Comparison of ENCODE assay signal across 8 cellular contexts in the genomic region with DNA sequence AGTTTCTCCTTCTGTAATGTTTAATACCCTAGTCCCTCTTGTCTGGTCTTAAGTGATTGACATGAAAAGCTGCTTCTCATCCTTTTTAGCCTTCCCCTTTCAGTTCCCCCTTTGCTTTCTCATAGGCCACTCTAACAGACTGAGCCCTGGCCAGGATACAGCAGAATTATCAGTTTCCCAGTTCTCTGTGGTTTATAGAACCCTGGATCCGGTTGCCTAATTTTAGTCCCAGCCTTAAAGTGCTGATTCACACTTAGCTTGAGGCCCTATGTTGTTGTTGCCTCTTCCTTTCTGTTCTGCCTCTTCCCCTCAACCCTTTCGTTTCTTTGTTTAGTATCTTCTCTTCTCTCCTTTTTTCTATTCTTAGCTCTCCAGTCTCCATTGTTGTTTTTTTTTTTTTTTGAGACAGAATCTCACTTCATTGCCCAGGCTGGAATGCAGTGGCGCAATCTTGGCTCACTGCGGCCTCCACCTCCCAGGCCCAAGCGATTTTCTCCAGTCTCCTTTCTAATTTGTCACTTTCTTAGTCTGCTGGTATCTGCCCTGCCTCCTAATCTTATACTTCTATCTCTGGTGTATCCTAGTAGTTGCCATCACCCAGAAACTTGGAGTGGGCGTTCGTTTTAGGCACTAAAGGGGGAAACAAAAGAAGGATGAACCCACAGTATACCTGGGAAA. TPM values are rescaled to one million over a fixed set of nuclear protein-coding genes. Genes with fewer than 3 reads are reported as not detected.
DNase-seq lines count a peak whose midpoint lies in the region; ATAC-seq and TF ChIP-seq lines count a peak whose summit lies in the region.

No MANE protein-coding gene starts in this region.

- H3K27ac Mint-ChIP-seq in activated T-helper 1 cell treated with anti-CD3 and anti-CD28 coated beads, Interleukin-12 subunit alpha, Interleukin-12 subunit beta, Interleukin-2, Interleukin-4 antibody, amounts not matched to agents 30 ng/mL and 10 ng/mL and 1 ng/mL, durations not matched to agents 14 hours and 24 hours and 36 hours, result peak overlapping the region; percentile 89

- ATAC-seq in GM18868 (IDR thresholded peaks at IDR 0.05; ENCODE audit: unreplicated experiment) (peak; percentile 58), upper lobe of right lung (peak; percentile 74)

- H3K4me1 ChIP-seq in A673 (ENCODE audit: insufficient read depth, low read length, poor library complexity, severe bottlenecking) (no peaks in the 10 kb centered on the region), upper lobe of right lung (peaks cover 26% of the 10 kb centered on the region)

- DNase-seq in A673 (ENCODE audit: low spot score) (peak; percentile 23), HuH-7.5 (ENCODE audit: low spot score) (peak; percentile 31), islet precursor cell (peak; percentile 71), upper lobe of right lung (peak; percentile 73), amniotic stem cell (lab: John Stamatoyannopoulos, UW) (no peak), NCI-H1694 (lab: John Stamatoyannopoulos, UW) (no peak)
- peak; percentile 6 for DNase-seq in activated T-helper 1 cell treated with anti-CD3 and anti-CD28 coated beads, Interleukin-12 subunit alpha, Interleukin-12 subunit beta, Interleukin-2, Interleukin-4 antibody, amounts not matched to agents 30 ng/mL and 10 ng/mL and 1 ng/mL, durations not matched to agents 14 hours and 24 hours and 36 hours (ENCODE audit: low spot score)

- no peaks in the 10 kb centered on the region for H3K36me3 ChIP-seq in A673 (ENCODE audit: insufficient read depth, low read length, poor library complexity, severe bottlenecking)
- no peaks in the 10 kb centered on the region for H3K36me3 ChIP-seq in upper lobe of right lung

- intact Hi-C loops in A673 (cut with micrococcal nuclease; ENCODE audit: unreplicated experiment), result no loop called here
- intact Hi-C loops in activated T-helper 1 cell treated with anti-CD3 and anti-CD28 coated beads, Interleukin-12 subunit alpha, Interleukin-12 subunit beta, Interleukin-2, Interleukin-4 antibody, amounts not matched to agents 30 ng/mL and 10 ng/mL and 1 ng/mL, durations not matched to agents 14 hours and 24 hours and 36 hours (cut with micrococcal nuclease), result loop anchor here (10.0 kb wide), 2 partner anchors 562 to 822 kb away; a partner anchor contains a TSS
- intact Hi-C loops in upper lobe of right lung (cut with DNase I), result no loop called here

- POLR2A ChIA-PET in A673 (lab: Charles Lee; ENCODE audit: low non-redundant PET), result interaction anchor here (0.6 kb wide), 1 partner anchor 197 kb away, joined by 4 read pairs; no protein-coding TSS in a partner anchor

- H3K9me3 ChIP-seq in A673 (ENCODE audit: low read depth, low read length, poor library complexity, severe bottlenecking) (no peaks in the 10 kb centered on the region), upper lobe of right lung (no peaks in the 10 kb centered on the region)

- no peaks in the 10 kb centered on the region for H3K9me3 Mint-ChIP-seq in activated T-helper 1 cell treated with anti-CD3 and anti-CD28 coated beads, Interleukin-12 subunit alpha, Interleukin-12 subunit beta, Interleukin-2, Interleukin-4 antibody, amounts not matched to agents 30 ng/mL and 10 ng/mL and 1 ng/mL, durations not matched to agents 14 hours and 24 hours and 36 hours

- H3K4me1 Mint-ChIP-seq in activated T-helper 1 cell treated with anti-CD3 and anti-CD28 coated beads, Interleukin-12 subunit alpha, Interleukin-12 subunit beta, Interleukin-2, Interleukin-4 antibody, amounts not matched to agents 30 ng/mL and 10 ng/mL and 1 ng/mL, durations not matched to agents 14 hours and 24 hours and 36 hours (ENCODE audit: low read depth), result peaks cover 75% of the 10 kb centered on the region

- no TSS peak for BruUV-seq in A673 (replicated peaks; lab: Mats Ljungman, UMichigan)

- no peak overlapping the region for H3K4me3 ChIP-seq in A673 (ENCODE audit: low read depth, low read length, poor library complexity, severe bottlenecking)
- no peak overlapping the region for H3K4me3 ChIP-seq in upper lobe of right lung

- no peaks in the 10 kb centered on the region for H3K27me3 ChIP-seq in A673 (replicated peaks; ENCODE audit: insufficient read depth, low read depth, low read length, poor library complexity)
- no peaks in the 10 kb centered on the region for H3K27me3 ChIP-seq in upper lobe of right lung

- H3K36me3 Mint-ChIP-seq in activated T-helper 1 cell treated with anti-CD3 and anti-CD28 coated beads, Interleukin-12 subunit alpha, Interleukin-12 subunit beta, Interleukin-2, Interleukin-4 antibody, amounts not matched to agents 30 ng/mL and 10 ng/mL and 1 ng/mL, durations not matched to agents 14 hours and 24 hours and 36 hours (ENCODE audit: low read depth), result peaks cover 8% of the 10 kb centered on the region

- H3K4me3 Mint-ChIP-seq in activated T-helper 1 cell treated with anti-CD3 and anti-CD28 coated beads, Interleukin-12 subunit alpha, Interleukin-12 subunit beta, Interleukin-2, Interleukin-4 antibody, amounts not matched to agents 30 ng/mL and 10 ng/mL and 1 ng/mL, durations not matched to agents 14 hours and 24 hours and 36 hours, result peak overlapping the region; percentile 55

- no peak for TF ChIP-seq CTCF in A673 (conservative IDR thresholded peaks at IDR 0.05; ENCODE audit: low read depth, low read length)
- TF ChIP-seq CTCF in upper lobe of right lung (IDR thresholded peaks at IDR 0.05), result no peak

- CTCF ChIA-PET in A673 (lab: Charles Lee), result no interaction called here

- H3K27ac ChIP-seq in A673 (ENCODE audit: low read depth, low read length, poor library complexity, severe bottlenecking) (no peak overlapping the region), upper lobe of right lung (peak overlapping the region; percentile 71)

- no peaks in the 10 kb centered on the region for H3K27me3 Mint-ChIP-seq in activated T-helper 1 cell treated with anti-CD3 and anti-CD28 coated beads, Interleukin-12 subunit alpha, Interleukin-12 subunit beta, Interleukin-2, Interleukin-4 antibody, amounts not matched to agents 30 ng/mL and 10 ng/mL and 1 ng/mL, durations not matched to agents 14 hours and 24 hours and 36 hours (ENCODE audit: insufficient read depth)

RNA-seq across cellular contexts. Expression of a gene that starts 2.9 kb away (rescaled TPM):
- not detected in 2 replicates for total RNA-seq in A673 (2021)
- total RNA-seq in activated T-helper 1 cell treated with anti-CD3 and anti-CD28 coated beads, Interleukin-12 subunit alpha, Interleukin-12 subunit beta, Interleukin-2, Interleukin-4 antibody, amounts not matched to agents 30 ng/mL and 10 ng/mL and 1 ng/mL, durations not matched to agents 14 hours and 24 hours and 36 hours, result 40.9 and 43.3 TPM in 2 replicates
- total RNA-seq in upper lobe of right lung, result 26.1 TPM

RNA-seq across cellular contexts. Expression of a gene that starts 19.6 kb away (rescaled TPM):
- total RNA-seq in A673 (2021) (not detected in 2 replicates), upper lobe of right lung (not detected)
- total RNA-seq in activated T-helper 1 cell treated with anti-CD3 and anti-CD28 coated beads, Interleukin-12 subunit alpha, Interleukin-12 subunit beta, Interleukin-2, Interleukin-4 antibody, amounts not matched to agents 30 ng/mL and 10 ng/mL and 1 ng/mL, durations not matched to agents 14 hours and 24 hours and 36 hours, result not detected in 2 replicates

RNA-seq across cellular contexts. Expression of a gene that starts 56.7 kb away (rescaled TPM):
- total RNA-seq in A673 (2021) (25.2 and 26.5 TPM in 2 replicates), upper lobe of right lung (34.2 TPM)
- total RNA-seq in activated T-helper 1 cell treated with anti-CD3 and anti-CD28 coated beads, Interleukin-12 subunit alpha, Interleukin-12 subunit beta, Interleukin-2, Interleukin-4 antibody, amounts not matched to agents 30 ng/mL and 10 ng/mL and 1 ng/mL, durations not matched to agents 14 hours and 24 hours and 36 hours, result 0.16 TPM in 1 of 2 replicates, not detected in the other

Comparison
In these comparisons a context has a peak if more than half of its experiments do, and no peak if none do; other contexts are left out.
1. DNase-seq: peak in A673 (single experiment), HuH-7.5 (single experiment), activated T-helper 1 cell treated with anti-CD3 and anti-CD28 coated beads, Interleukin-12 subunit alpha, Interleukin-12 subunit beta, Interleukin-2, Interleukin-4 antibody, amounts not matched to agents 30 ng/mL and 10 ng/mL and 1 ng/mL, durations not matched to agents 14 hours and 24 hours and 36 hours (single experiment), islet precursor cell (single experiment) and upper lobe of right lung (single experiment); none in amniotic stem cell (single experiment) and NCI-H1694 (single experiment).
2. RNA of a gene that starts 2.9 kb away (total RNA-seq): 40.9 to 43.3 TPM in activated T-helper 1 cell treated with anti-CD3 and anti-CD28 coated beads, Interleukin-12 subunit alpha, Interleukin-12 subunit beta, Interleukin-2, Interleukin-4 antibody, amounts not matched to agents 30 ng/mL and 10 ng/mL and 1 ng/mL, durations not matched to agents 14 hours and 24 hours and 36 hours and 26.1 TPM in upper lobe of right lung (single experiment); not detected in A673; every median in the first group is over 10 times any median in the second.
3. RNA of a gene that starts 56.7 kb away (total RNA-seq): 34.2 TPM in upper lobe of right lung (single experiment) and 25.2 to 26.5 TPM in A673; 0.16 TPM in activated T-helper 1 cell treated with anti-CD3 and anti-CD28 coated beads, Interleukin-12 subunit alpha, Interleukin-12 subunit beta, Interleukin-2, Interleukin-4 antibody, amounts not matched to agents 30 ng/mL and 10 ng/mL and 1 ng/mL, durations not matched to agents 14 hours and 24 hours and 36 hours; every median in the first group is over 10 times any median in the second.